In genomic region chr2:47313141-47313691, GRCh38 we compare ENCODE assay signal across 13 cellular contexts. TPM values are rescaled to one million over a fixed set of nuclear protein-coding genes. Genes with fewer than 3 reads are reported as not detected.
DNase-seq lines count a peak whose midpoint lies in the region; ATAC-seq and TF ChIP-seq lines count a peak whose summit lies in the region.
"Had no signal": no experiment of that assay in that cellular context is flagged by ENCODE, and none has a peak within 500 bp of the region (broad histone marks: within the 10 kb centered on the region; RNA-seq: fewer than 3 reads in every experiment).

No MANE protein-coding gene starts in this region.

- H3K9ac ChIP-seq in SK-N-SH, result no peak overlapping the region

- peak; percentile 24; the same call in 1 of the 2 replicates for TF ChIP-seq RAD21 in SK-N-SH (IDR thresholded peaks at IDR 0.05; ENCODE audit: low read length)

- H3K4me3 ChIP-seq in SK-N-SH (ENCODE audit: low read depth in 2 of 2, low read length in 1 of 2) (no peak overlapping the region), upper lobe of right lung (no peak overlapping the region)
- H3K4me3 ChIP-seq: heart right ventricle had no signal

- intact Hi-C loops in upper lobe of right lung (cut with DNase I), result no loop called here

- no peak for ATAC-seq in SK-N-SH treated with all-trans-retinoic acid at 6 μM for 48 hours
- ATAC-seq in upper lobe of right lung, result peak; percentile 73
- ATAC-seq in HG03565 (IDR thresholded peaks at IDR 0.05; ENCODE audit: unreplicated experiment), result no peak
- ATAC-seq in activated naive CD4-positive, alpha-beta T cell treated with anti-CD3 and anti-CD28 coated beads, Interleukin-2, amount 50 U/mL, for 72 hours, result no peak
- ATAC-seq: naive thymus-derived CD8-positive, alpha-beta T cell; Panc1 had no signal

- DNase-seq in SK-N-SH (no peak), amniotic epithelial cell (ENCODE audit: low read depth) (peak; percentile 81), kidney tubule cell (ENCODE audit: low spot score) (peak; percentile 56), upper lobe of right lung (no peak), NCI-H510A treated with DMSO at 0.1 percent for 48 hours (lab: John Stamatoyannopoulos, UW) (no peak)
- no peak for DNase-seq in activated naive CD4-positive, alpha-beta T cell treated with anti-CD3 and anti-CD28 coated beads, Interleukin-2, amount 50 U/mL, for 72 hours (ENCODE audit: low spot score in 2 of 2)
- DNase-seq: heart right ventricle; naive thymus-derived CD8-positive, alpha-beta T cell; NCI-H1105 treated with DMSO at 0.1 percent for 48 hours; stimulated activated naive CD4-positive, alpha-beta T cell treated with Interleukin-2 at 50 U/mL for 16 hours had no signal

- no peaks in the 10 kb centered on the region for H3K36me3 Mint-ChIP-seq in activated naive CD4-positive, alpha-beta T cell treated with anti-CD3 and anti-CD28 coated beads, Interleukin-2, amount 50 U/mL, for 72 hours
- H3K36me3 Mint-ChIP-seq: naive thymus-derived CD8-positive, alpha-beta T cell had no signal

- TF ChIP-seq CTCF in SK-N-SH (IDR thresholded peaks at IDR 0.05), result no peak
- no peak for TF ChIP-seq CTCF in upper lobe of right lung (IDR thresholded peaks at IDR 0.05)

- H3K27ac ChIP-seq in SK-N-SH (ENCODE audit: low read depth in 2 of 2, low read length in 1 of 2) (peak overlapping the region in 1 of 2 experiments; percentile 45; a peak in 1 of 4 replicates), upper lobe of right lung (no peak overlapping the region)

- no peaks in the 10 kb centered on the region for H4K20me1 ChIP-seq in SK-N-SH (ENCODE audit: insufficient read depth)

- H3K27me3 ChIP-seq in SK-N-SH (ENCODE audit: insufficient read depth), result no peaks in the 10 kb centered on the region
- H3K27me3 ChIP-seq in upper lobe of right lung, result no peaks in the 10 kb centered on the region
- H3K27me3 ChIP-seq: heart right ventricle had no signal

- H3K4me2 ChIP-seq in SK-N-SH, result no peak overlapping the region

- H3K4me1 ChIP-seq in SK-N-SH (ENCODE audit: control insufficient read depth in 1 of 2, insufficient read depth in 2 of 2, low read depth in 1 of 2, low read length in 1 of 2), result peaks cover 0 to 33% of the 10 kb centered on the region in 2 experiments; a peak in 3 of 4 replicates
- H3K4me1 ChIP-seq in upper lobe of right lung, result peaks cover 17% of the 10 kb centered on the region

- peaks cover 3% of the 10 kb centered on the region for H3F3A ChIP-seq in SK-N-SH (replicated peaks; ENCODE audit: insufficient read depth)

- H3K9me2 ChIP-seq in SK-N-SH, result no peaks in the 10 kb centered on the region

- H3K36me3 ChIP-seq in SK-N-SH (replicated peaks in 1 of 2; ENCODE audit: control insufficient read depth in 1 of 2, insufficient read depth in 2 of 2, low read length in 1 of 2) (no peaks in the 10 kb centered on the region), upper lobe of right lung (no peaks in the 10 kb centered on the region)
- H3K36me3 ChIP-seq: heart right ventricle had no signal

- 72% methylated on average over 6 of the region's 6 CpGs for WGBS in SK-N-SH (ENCODE audit: low lambda C conversion rate)

- H3K9me3 ChIP-seq in SK-N-SH, result no peaks in the 10 kb centered on the region
- H3K9me3 ChIP-seq in upper lobe of right lung, result no peaks in the 10 kb centered on the region
- H3K9me3 ChIP-seq: heart right ventricle had no signal

- TF ChIP-seq EP300 in SK-N-SH (IDR thresholded peaks at IDR 0.05; ENCODE audit: borderline replicate concordance in 1 of 2, low read depth in 1 of 2, low read length in 1 of 2), result no peak

- CTCF ChIA-PET in SK-N-SH (lab: Yijun Ruan, JAX), result interaction anchor here (0.8 to 3.4 kb wide), 9 partner anchors 10 to 397 kb away, joined by 3 to 27 read pairs (median 3); no protein-coding TSS in a partner anchor

- no peaks in the 10 kb centered on the region for H3K79me2 ChIP-seq in SK-N-SH (ENCODE audit: insufficient read depth)

- no peaks in the 10 kb centered on the region for H3K9me3 Mint-ChIP-seq in activated naive CD4-positive, alpha-beta T cell treated with anti-CD3 and anti-CD28 coated beads, Interleukin-2, amount 50 U/mL, for 72 hours
- H3K9me3 Mint-ChIP-seq: naive thymus-derived CD8-positive, alpha-beta T cell had no signal

- H2AFZ ChIP-seq in SK-N-SH (ENCODE audit: low read depth), result no peak overlapping the region

- POLR2A ChIA-PET in SK-N-SH (lab: Yijun Ruan, JAX), result interaction anchor here (1.3 kb wide), 1 partner anchor 313 kb away, joined by 4 read pairs; no protein-coding TSS in a partner anchor

- no peak overlapping the region for H3K27ac Mint-ChIP-seq in activated naive CD4-positive, alpha-beta T cell treated with anti-CD3 and anti-CD28 coated beads, Interleukin-2, amount 50 U/mL, for 72 hours

TF ChIP-seq in SK-N-SH, 30 proteins besides CTCF, POLR2A, EP300 and RAD21 (continues in another document):
- no peak for TF ChIP-seq RFX5 (IDR thresholded peaks at IDR 0.05; ENCODE audit: low read length)
- TF ChIP-seq RXRA (IDR thresholded peaks at IDR 0.05; ENCODE audit: borderline replicate concordance, low read depth), result no peak
- TF ChIP-seq MXI1 (IDR thresholded peaks at IDR 0.05; ENCODE audit: low read depth, low read length), result no peak
- TF ChIP-seq GABPA (IDR thresholded peaks at IDR 0.05; ENCODE audit: low read depth), result no peak
- no peak for TF ChIP-seq ZBTB33 (IDR thresholded peaks at IDR 0.05; ENCODE audit: borderline replicate concordance, low read depth)
- TF ChIP-seq FOXJ3 (CRISPR knock-in tag; IDR thresholded peaks at IDR 0.05), result no peak
- no peak for TF ChIP-seq PBX3 (IDR thresholded peaks at IDR 0.05)
- no peak for TF ChIP-seq NFIC (IDR thresholded peaks at IDR 0.05; ENCODE audit: borderline replicate concordance)
- TF ChIP-seq NRF1 (IDR thresholded peaks at IDR 0.05; ENCODE audit: low read depth, low read length), result no peak

TF ChIP-seq in SK-N-SH treated with all-trans-retinoic acid at 6 μM for 48 hours, 23 proteins besides CTCF, POLR2A, EP300 and RAD21 (continues in another document):
- TF ChIP-seq ZNF8 (CRISPR knock-in tag; IDR thresholded peaks at IDR 0.05), result no peak
- TF ChIP-seq ZC3H10 (CRISPR knock-in tag; IDR thresholded peaks at IDR 0.05), result no peak
- TF ChIP-seq PPARA (CRISPR knock-in tag; IDR thresholded peaks at IDR 0.05; ENCODE audit: borderline replicate concordance), result no peak
- TF ChIP-seq SNAI2 (CRISPR knock-in tag; IDR thresholded peaks at IDR 0.05), result no peak
- TF ChIP-seq ZNF565 (CRISPR knock-in tag; conservative IDR thresholded peaks at IDR 0.05; ENCODE audit: low read depth), result no peak
- TF ChIP-seq ZFP3 (CRISPR knock-in tag; IDR thresholded peaks at IDR 0.05), result no peak
- TF ChIP-seq RARB (CRISPR knock-in tag; IDR thresholded peaks at IDR 0.05), result no peak
- no peak for TF ChIP-seq TSHZ2 (CRISPR knock-in tag; IDR thresholded peaks at IDR 0.05)
- no peak for TF ChIP-seq BACH2 (CRISPR knock-in tag; IDR thresholded peaks at IDR 0.05; ENCODE audit: borderline replicate concordance)
- no peak for TF ChIP-seq TCF4 (CRISPR knock-in tag; IDR thresholded peaks at IDR 0.05; ENCODE audit: borderline replicate concordance)
- no peak for TF ChIP-seq CSDC2 (CRISPR knock-in tag; IDR thresholded peaks at IDR 0.05)
- no peak for TF ChIP-seq CSRNP3 (CRISPR knock-in tag; IDR thresholded peaks at IDR 0.05)
- no peak for TF ChIP-seq TOX (CRISPR knock-in tag; IDR thresholded peaks at IDR 0.05; ENCODE audit: borderline replicate concordance)

RNA-seq across cellular contexts. Expression of gene EPCAM, which starts 55.9 kb away (rescaled TPM):
- 0.43 and 0.54 TPM in 2 replicates for polyA plus RNA-seq in SK-N-SH (2012; rRNA removed)
- 0.49 and 0.80 TPM in 2 replicates for polyA plus RNA-seq in SK-N-SH (2012; cell fraction: cytosol; rRNA removed)
- polyA plus RNA-seq in SK-N-SH (2012; cell fraction: nucleus; rRNA removed), result 1.1 and 1.3 TPM in 2 replicates
- 119 TPM for total RNA-seq in upper lobe of right lung
- under 1 TPM in 1 of 2 donors, not detected in 1; 0.23 TPM for total RNA-seq in activated naive CD4-positive, alpha-beta T cell treated with anti-CD3 and anti-CD28 coated beads, Interleukin-2, amount 50 U/mL, for 72 hours
- total RNA-seq: naive thymus-derived CD8-positive, alpha-beta T cell had no signal
- polyA plus RNA-seq: naive thymus-derived CD8-positive, alpha-beta T cell had no signal

Comparison
In these comparisons a context has a peak if more than half of its experiments do, and no peak if none do; other contexts are left out.
1. DNase-seq: peak in amniotic epithelial cell (single experiment) and kidney tubule cell (single experiment); none in SK-N-SH (single experiment), upper lobe of right lung (single experiment), NCI-H510A treated with DMSO at 0.1 percent for 48 hours (single experiment) and activated naive CD4-positive, alpha-beta T cell treated with anti-CD3 and anti-CD28 coated beads, Interleukin-2, amount 50 U/mL, for 72 hours (0 of 2).
2. RNA of gene EPCAM, which starts 55.9 kb away (total RNA-seq): 119 TPM in upper lobe of right lung (single experiment); 0.23 TPM in activated naive CD4-positive, alpha-beta T cell treated with anti-CD3 and anti-CD28 coated beads, Interleukin-2, amount 50 U/mL, for 72 hours; every median in the first group is over 10 times any median in the second.